25 cellular contexts compared by ENCODE assay signal in the genomic region with DNA sequence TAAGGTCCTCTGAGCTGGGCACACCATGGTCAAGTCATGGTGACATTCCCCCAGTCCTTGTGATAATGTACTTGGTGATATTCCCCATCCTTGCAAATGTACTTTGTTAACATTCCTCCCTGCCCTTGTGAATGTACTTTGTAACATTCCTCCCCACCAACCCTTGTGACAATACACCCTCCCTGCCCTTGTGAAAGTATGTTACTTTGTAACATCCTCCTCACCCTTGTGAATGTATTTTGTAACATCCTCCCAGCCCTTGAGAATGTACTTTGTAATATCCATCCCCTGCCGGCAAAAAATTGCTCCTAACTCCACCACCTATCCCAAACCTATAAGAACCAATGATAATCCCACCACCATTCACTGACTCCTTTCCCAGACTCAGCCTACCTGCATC.
"Had no signal": no experiment of that assay in that cellular context is flagged by ENCODE, and none has a peak within 500 bp of the region (broad histone marks: within the 10 kb centered on the region; RNA-seq: fewer than 3 reads in every experiment).

No MANE protein-coding gene starts in this region.

- H3K9me3 ChIP-seq: body of pancreas, esophagus muscularis mucosa, gastroesophageal sphincter, tibial artery had no signal

- H3K4me1 Mint-ChIP-seq: nephron had no signal

- H3K4me1 ChIP-seq: body of pancreas, parathyroid adenoma, tibial artery had no signal

- H3K27me3 Mint-ChIP-seq: activated B cell treated with CpG ODN at 0.5 μM for 24 hours; activated CD4-positive, alpha-beta memory T cell treated with anti-CD3 and anti-CD28 coated beads for 36 hours; activated CD4-positive, alpha-beta T cell treated with anti-CD3 and anti-CD28 coated beads for 36 hours; activated naive CD4-positive, alpha-beta T cell treated with anti-CD3 and anti-CD28 coated beads, Interleukin-2, amount 10 ng/mL, durations not matched to agents 7 days and 5 days; activated naive CD8-positive, alpha-beta T cell treated with anti-CD3 and anti-CD28 coated beads, Interleukin-2, amount 50 U/mL, for 24 hours; stimulated activated naive CD8-positive, alpha-beta T cell treated with anti-CD3 and anti-CD28 coated beads, Interleukin-15, Interleukin-2, amounts not matched to agents 100 ng/mL and 50 ng/mL, for 24 hours had no signal

- H3K27ac ChIP-seq: body of pancreas, esophagus muscularis mucosa, gastroesophageal sphincter, parathyroid adenoma, skin epidermis, tibial artery had no signal

- DNase-seq: activated B cell treated with CpG ODN at 0.5 μM for 24 hours; activated CD4-positive, alpha-beta memory T cell treated with anti-CD3 and anti-CD28 coated beads for 36 hours; activated CD4-positive, alpha-beta T cell treated with anti-CD3 and anti-CD28 coated beads for 36 hours; activated effector memory CD4-positive, alpha-beta T cell treated with Interleukin-2 at 50 U/mL for 16 hours; activated naive CD4-positive, alpha-beta T cell treated with anti-CD3 and anti-CD28 coated beads, Interleukin-2, amount 10 ng/mL, durations not matched to agents 7 days and 5 days; activated naive CD8-positive, alpha-beta T cell treated with anti-CD3 and anti-CD28 coated beads, Interleukin-2, amount 50 U/mL, for 24 hours; activated T-cell treated with anti-CD3 and anti-CD28 coated beads, Interleukin-2, amount 50 U/mL, for 72 hours; anterior cingulate cortex; body of pancreas; caudate nucleus; effector memory CD4-positive, alpha-beta T cell; head of caudate nucleus; hypothalamus; nucleus accumbens; right cardiac atrium; stimulated activated CD4-positive, alpha-beta T cell treated with anti-CD3 and anti-CD28 coated beads, Interleukin-1b, Interleukin-23, amount 100 ng/mL, for 48 hours; substantia nigra; tibial artery had no signal

- H3K4me3 ChIP-seq: body of pancreas, esophagus muscularis mucosa, gastroesophageal sphincter, skin epidermis, tibial artery had no signal

- H3K9me3 Mint-ChIP-seq: activated B cell treated with CpG ODN at 0.5 μM for 24 hours; activated CD4-positive, alpha-beta memory T cell treated with anti-CD3 and anti-CD28 coated beads for 36 hours; T-helper 1 cell treated with Interleukin-12 subunit alpha and Interleukin-12 subunit beta and Interleukin-4 antibody, amounts not matched to agents 30 μg/mL and 1 μg/mL, for 36 hours had no signal

- H3K4me3 Mint-ChIP-seq: activated B cell treated with CpG ODN at 0.5 μM for 24 hours; activated CD4-positive, alpha-beta memory T cell treated with anti-CD3 and anti-CD28 coated beads for 36 hours; activated CD4-positive, alpha-beta T cell treated with anti-CD3 and anti-CD28 coated beads for 36 hours; activated naive CD4-positive, alpha-beta T cell treated with anti-CD3 and anti-CD28 coated beads, Interleukin-2, amount 10 ng/mL, durations not matched to agents 7 days and 5 days; activated naive CD8-positive, alpha-beta T cell treated with anti-CD3 and anti-CD28 coated beads, Interleukin-2, amount 50 U/mL, for 24 hours; activated T-cell treated with anti-CD3 and anti-CD28 coated beads, Interleukin-2, amount 50 U/mL, for 72 hours; nephron; stimulated activated naive CD8-positive, alpha-beta T cell treated with anti-CD3 and anti-CD28 coated beads, Interleukin-15, Interleukin-2, amounts not matched to agents 100 ng/mL and 50 ng/mL, for 24 hours; T-helper 1 cell treated with Interleukin-12 subunit alpha and Interleukin-12 subunit beta and Interleukin-4 antibody, amounts not matched to agents 30 μg/mL and 1 μg/mL, for 36 hours had no signal

- ATAC-seq: activated CD4-positive, alpha-beta T cell treated with anti-CD3 and anti-CD28 coated beads for 36 hours; activated naive CD8-positive, alpha-beta T cell treated with anti-CD3 and anti-CD28 coated beads, Interleukin-2, amount 50 U/mL, for 24 hours; activated T-cell treated with anti-CD3 and anti-CD28 coated beads, Interleukin-2, amount 50 U/mL, for 72 hours; body of pancreas; gastroesophageal sphincter; right cardiac atrium had no signal

- H3K27me3 ChIP-seq: body of pancreas, esophagus muscularis mucosa, gastroesophageal sphincter, tibial artery had no signal

- H3K27ac Mint-ChIP-seq: activated B cell treated with CpG ODN at 0.5 μM for 24 hours; activated CD4-positive, alpha-beta memory T cell treated with anti-CD3 and anti-CD28 coated beads for 36 hours; activated CD4-positive, alpha-beta T cell treated with anti-CD3 and anti-CD28 coated beads for 36 hours; activated naive CD4-positive, alpha-beta T cell treated with anti-CD3 and anti-CD28 coated beads, Interleukin-2, amount 10 ng/mL, durations not matched to agents 7 days and 5 days; activated naive CD8-positive, alpha-beta T cell treated with anti-CD3 and anti-CD28 coated beads, Interleukin-2, amount 50 U/mL, for 24 hours; activated T-cell treated with anti-CD3 and anti-CD28 coated beads, Interleukin-2, amount 50 U/mL, for 72 hours; nephron; stimulated activated naive CD8-positive, alpha-beta T cell treated with anti-CD3 and anti-CD28 coated beads, Interleukin-15, Interleukin-2, amounts not matched to agents 100 ng/mL and 50 ng/mL, for 24 hours; T-helper 1 cell treated with Interleukin-12 subunit alpha and Interleukin-12 subunit beta and Interleukin-4 antibody, amounts not matched to agents 30 μg/mL and 1 μg/mL, for 36 hours had no signal
